Comparison of ENCODE assay signal across 22 cellular contexts in the genomic region with DNA sequence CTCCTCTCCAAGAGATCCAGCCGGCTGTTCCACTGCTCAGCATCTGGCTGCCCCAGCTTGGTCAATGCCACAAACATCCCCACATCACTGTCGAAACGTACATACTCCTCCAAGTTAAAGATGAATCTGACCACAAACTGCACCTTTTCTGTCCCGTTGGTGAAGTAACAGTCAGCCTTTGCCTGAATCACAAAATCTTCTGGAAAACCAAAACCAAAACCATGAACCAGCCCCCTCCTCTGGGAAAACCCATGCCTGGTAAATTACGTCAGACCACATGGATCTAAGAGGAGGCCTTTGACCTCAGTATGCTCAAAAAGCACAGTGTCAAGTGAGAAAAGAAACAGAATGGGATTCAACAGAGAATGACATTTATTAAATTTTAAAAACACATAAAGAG. TPM values are rescaled to one million over a fixed set of nuclear protein-coding genes. Genes with fewer than 3 reads are reported as not detected.
A peak's percentile ranks its signal among the peaks of the same experiment; 100 is the strongest.
DNase-seq lines count a peak whose midpoint lies in the region; ATAC-seq, FAIRE-seq and TF ChIP-seq lines count a peak whose summit lies in the region.
"Had no signal": no experiment of that assay in that cellular context is flagged by ENCODE, and none has a peak within 500 bp of the region (broad histone marks: within the 10 kb centered on the region; RNA-seq: fewer than 3 reads in every experiment).

No MANE protein-coding gene starts in this region.

- H3K4me2 ChIP-seq in GM12878 (ENCODE audit: control insufficient read depth, insufficient read depth), result peak overlapping the region; percentile 98

- peak overlapping the region; percentile 49 for H2AFZ ChIP-seq in GM12878 (ENCODE audit: control insufficient read depth, low read depth, low read length)

- no peaks in the 10 kb centered on the region for H3K36me3 Mint-ChIP-seq in MCF 10A (ENCODE audit: insufficient read depth, unreplicated experiment)
- no peaks in the 10 kb centered on the region for H3K36me3 Mint-ChIP-seq in CD4-positive, alpha-beta T cell (ENCODE audit: low read depth)

- POLR2A ChIA-PET in MCF 10A (lab: Yijun Ruan, JAX) (no interaction called here), GM12878 (lab: Charles Lee) (interaction anchor here (3.0 kb wide), 1 partner anchor 30 kb away, joined by 10 read pairs; no protein-coding TSS in a partner anchor)
- POLR2A ChIA-PET in CD4-positive, alpha-beta T cell (lab: Charles Lee), result no interaction called here

- no peaks in the 10 kb centered on the region for H3K27me3 Mint-ChIP-seq in MCF 10A (ENCODE audit: insufficient read depth, unreplicated experiment)
- H3K27me3 Mint-ChIP-seq in CD4-positive, alpha-beta T cell, result no peaks in the 10 kb centered on the region

- BruUV-seq in MCF 10A (replicated peaks; lab: Mats Ljungman, UMichigan) (no TSS peak), GM12878 (replicated peaks; lab: Mats Ljungman, UMichigan) (no TSS peak)

- no peaks in the 10 kb centered on the region for H3K9me3 Mint-ChIP-seq in MCF 10A (ENCODE audit: unreplicated experiment)
- H3K9me3 Mint-ChIP-seq in CD4-positive, alpha-beta T cell, result no peaks in the 10 kb centered on the region

- no peaks in the 10 kb centered on the region for H3K36me3 ChIP-seq in breast epithelium
- peaks cover 1 to 9% of the 10 kb centered on the region in 2 experiments; a peak in 3 of 4 replicates for H3K36me3 ChIP-seq in GM12878 (ENCODE audit: control insufficient read depth in 2 of 2, insufficient read depth in 2 of 2, low read length in 1 of 2)
- no peaks in the 10 kb centered on the region for H3K36me3 ChIP-seq in suprapubic skin
- H3K36me3 ChIP-seq: colonic mucosa, thoracic aorta had no signal

- WGBS in GM12878 (ENCODE audit: insufficient coverage, insufficient replicate concordance, low lambda C conversion rate, missing lambda C conversion rate), result 18% methylated on average over 5 of the region's 5 CpGs
- 80% methylated on average over 5 of the region's 5 CpGs for WGBS in suprapubic skin

- TF ChIP-seq RAD21 in GM12878 (IDR thresholded peaks at IDR 0.05; ENCODE audit: insufficient read depth, low read depth, low read length), result no peak

- H3K9ac ChIP-seq in GM12878 (ENCODE audit: control insufficient read depth, insufficient read depth, low read length), result peak overlapping the region; percentile 89

- peaks cover 22% of the 10 kb centered on the region for H3K79me2 ChIP-seq in GM12878 (ENCODE audit: control insufficient read depth, insufficient read depth, low read length)

- DNase-seq in breast epithelium (ENCODE audit: low spot score in 2 of 2) (no peak), MCF 10A (ENCODE audit: unreplicated experiment) (no peak), GM12878 (ENCODE audit: low read depth, low spot score) (no peak), kidney tubule cell (ENCODE audit: low spot score) (peak; percentile 21), suprapubic skin (ENCODE audit: low spot score in 2 of 2) (no peak), islet precursor cell (no peak), DMS53 treated with DMSO at 0.1 percent for 48 hours (lab: John Stamatoyannopoulos, UW; ENCODE audit: unreplicated experiment) (no peak)
- no peak for DNase-seq in CD4-positive, alpha-beta T cell
- DNase-seq: activated CD8-positive, alpha-beta memory T cell treated with anti-CD3 and anti-CD28 coated beads for 24 hours; amniotic stem cell; colonic mucosa; DMS53; H7; hypothalamus; left colon; NCI-H2029 treated with DMSO at 0.1 percent for 48 hours; NCI-H510A treated with DMSO at 0.1 percent for 48 hours; posterior cingulate gyrus had no signal

- no peak overlapping the region for H3K4me3 Mint-ChIP-seq in MCF 10A (ENCODE audit: unreplicated experiment)
- no peak overlapping the region for H3K4me3 Mint-ChIP-seq in CD4-positive, alpha-beta T cell

- TF ChIP-seq EP300 in GM12878 (IDR thresholded peaks at IDR 0.05; ENCODE audit: borderline replicate concordance in 1 of 2, control insufficient read depth in 1 of 2, low read depth in 2 of 2, low read length in 2 of 2) (0 out of 4 replicates have a peak, but pooled peaks of 1 of the 2 experiments have one; percentile 25), suprapubic skin (IDR thresholded peaks at IDR 0.05) (no peak)

- H3K9me3 ChIP-seq in breast epithelium, result no peaks in the 10 kb centered on the region
- no peaks in the 10 kb centered on the region for H3K9me3 ChIP-seq in GM12878 (replicated peaks; ENCODE audit: control insufficient read depth, insufficient read depth, low read length)
- H3K9me3 ChIP-seq in suprapubic skin, result no peaks in the 10 kb centered on the region
- no peaks in the 10 kb centered on the region for H3K9me3 ChIP-seq in CD4-positive, alpha-beta T cell (ENCODE audit: control insufficient read depth, low read length)
- H3K9me3 ChIP-seq: colonic mucosa, thoracic aorta had no signal

- H3K27ac ChIP-seq in breast epithelium (peak overlapping the region; percentile 82 to 86), GM12878 (ENCODE audit: control insufficient read depth, insufficient read depth) (peak overlapping the region; percentile 98), suprapubic skin (peak overlapping the region; percentile 14)
- H3K27ac ChIP-seq in CD4-positive, alpha-beta T cell (ENCODE audit: low read depth, low read length), result no peak overlapping the region
- H3K27ac ChIP-seq: 22Rv1, C4-2B, colonic mucosa, thoracic aorta had no signal

- H3K4me3 ChIP-seq in breast epithelium, result peak overlapping the region in 1 of 3 donors; percentile 7
- H3K4me3 ChIP-seq in GM12878, result peak overlapping the region; percentile 73
- H3K4me3 ChIP-seq in suprapubic skin, result peak overlapping the region; percentile 3
- H3K4me3 ChIP-seq: colonic mucosa, thoracic aorta had no signal

- no peaks in the 10 kb centered on the region for H3K27me3 ChIP-seq in breast epithelium
- H3K27me3 ChIP-seq in GM12878 (replicated peaks in 1 of 2; ENCODE audit: control insufficient read depth in 2 of 2, insufficient read depth in 2 of 2, low read length in 1 of 2), result no peaks in the 10 kb centered on the region
- H3K27me3 ChIP-seq in suprapubic skin, result no peaks in the 10 kb centered on the region
- no peaks in the 10 kb centered on the region for H3K27me3 ChIP-seq in CD4-positive, alpha-beta T cell (ENCODE audit: control insufficient read depth, insufficient read depth, low read length)
- H3K27me3 ChIP-seq: colonic mucosa had no signal

- RAD21 ChIA-PET in GM12878 (lab: Charles Lee; ENCODE audit: unreplicated experiment), result interaction anchor here (1.7 to 1.8 kb wide), 2 partner anchors 23 to 39 kb away, joined by 4 to 8 read pairs; partner anchors contain the start of genes PSMB9 and TAP2

- no peak for TF ChIP-seq CTCF in breast epithelium (IDR thresholded peaks at IDR 0.05)
- no peak for TF ChIP-seq CTCF in MCF 10A (IDR thresholded peaks at IDR 0.05; ENCODE audit: unreplicated experiment)
- TF ChIP-seq CTCF in GM12878 (IDR thresholded peaks at IDR 0.05 in 2 of 3, conservative IDR thresholded peaks at IDR 0.05 in 1 of 3; ENCODE audit: control insufficient read depth in 2 of 3, extremely low read depth in 1 of 3, insufficient read depth in 1 of 3, low read depth in 3 of 3, low read length in 3 of 3), result no peak
- no peak for TF ChIP-seq CTCF in suprapubic skin (IDR thresholded peaks at IDR 0.05)
- TF ChIP-seq CTCF in CD4-positive, alpha-beta T cell (IDR thresholded peaks at IDR 0.05), result no peak

- CTCF ChIA-PET in MCF 10A (lab: Yijun Ruan, JAX), result interaction anchor here (0.6 to 0.7 kb wide), 2 partner anchors 197 to 216 kb away, joined by 3 read pairs; no protein-coding TSS in a partner anchor
- CTCF ChIA-PET in GM12878 (lab: Yijun Ruan, JAX), result interaction anchor here (0.7 to 3.4 kb wide), 8 partner anchors 17 to 401 kb away, joined by 3 to 20 read pairs (median 3); partner anchors contain the start of gene TAP2
- CTCF ChIA-PET in CD4-positive, alpha-beta T cell (lab: Charles Lee), result no interaction called here

- no peak for TF ChIP-seq POLR2A in breast epithelium (IDR thresholded peaks at IDR 0.05)
- no peak for TF ChIP-seq POLR2A in GM12878 (IDR thresholded peaks at IDR 0.05; ENCODE audit: low read depth, low read length)
- TF ChIP-seq POLR2A in suprapubic skin (IDR thresholded peaks at IDR 0.05), result no peak

- ATAC-seq in GM12878, result peak; percentile 23
- ATAC-seq in CD4-positive, alpha-beta T cell (ENCODE audit: poor library complexity), result no peak
- ATAC-seq: left colon had no signal

- FAIRE-seq in GM12878 (lab: Jason Lieb, UNC), result no peak
- FAIRE-seq: HTR-8/SVneo had no signal

- H3K4me1 ChIP-seq in breast epithelium (peaks cover 0 to 8% of the 10 kb centered on the region in 2 donors), GM12878 (ENCODE audit: control insufficient read depth, insufficient read depth, low read length) (peaks cover 31% of the 10 kb centered on the region), suprapubic skin (peaks cover 30% of the 10 kb centered on the region)
- H3K4me1 ChIP-seq: colonic mucosa had no signal

- in situ Hi-C loops in GM12878 (cut with MboI), result no loop called here

- intact Hi-C loops in breast epithelium (cut with DNase I; ENCODE audit: low total_unique reads) (no loop called here), MCF 10A (cut with micrococcal nuclease) (no loop called here), GM12878 (cut with micrococcal nuclease; ENCODE audit: unreplicated experiment) (no loop called here)
- intact Hi-C loops in CD4-positive, alpha-beta T cell (cut with DNase I, micrococcal nuclease), result no loop called here

- SMC1A ChIA-PET in GM12878 (lab: Charles Lee; ENCODE audit: uncharacterized antibody, unreplicated experiment), result interaction anchor here (0.8 to 3.0 kb wide), 7 partner anchors 10 to 401 kb away, joined by 3 to 14 read pairs (median 4); partner anchors contain the start of gene TAP2

- H4K20me1 ChIP-seq in GM12878 (ENCODE audit: control insufficient read depth, insufficient read depth), result no peaks in the 10 kb centered on the region

- H3K27ac Mint-ChIP-seq in MCF 10A (ENCODE audit: low read depth, unreplicated experiment), result no peak overlapping the region
- H3K27ac Mint-ChIP-seq in CD4-positive, alpha-beta T cell, result no peak overlapping the region

- H3K4me1 Mint-ChIP-seq in MCF 10A (ENCODE audit: insufficient read depth, unreplicated experiment), result peaks cover 12% of the 10 kb centered on the region
- no peaks in the 10 kb centered on the region for H3K4me1 Mint-ChIP-seq in CD4-positive, alpha-beta T cell (ENCODE audit: low read depth)

RNA-seq across cellular contexts. Expression of gene HLA-DOB, which starts 1.7 kb away (rescaled TPM):
- total RNA-seq in breast epithelium (1 to 10 TPM in 2 of 3 donors, not detected in 1; 1.5 to 2.0 TPM), MCF 10A (2022) (0.56 and 0.79 TPM in 2 replicates), GM12878 (2014; rRNA removed) (38.4 and 43.5 TPM in 2 replicates), GM12878 (2014; rRNA removed; fragmentation: Illumina TruSeq; extraction: Trizol) (33.3 and 38.1 TPM in 2 replicates), GM12878 (2021) (30.3 and 31.5 TPM in 2 replicates), suprapubic skin (1 to 10 TPM; 1.6 to 5.1 (median 2.7) TPM)
- total RNA-seq in GM12878 (2013; cell fraction: nucleolus; rRNA removed), result 13.7 and 16.5 TPM in 2 replicates
- 62.1 TPM for polyA plus RNA-seq in GM12878 (2011; ENCODE audit: low read depth)
- polyA plus RNA-seq in GM12878 (2011; rRNA removed) (32.7 and 41.1 TPM in 2 replicates), GM12878 (2014; fragmentation: Illumina TruSeq; extraction: Trizol) (47.8 and 63.6 TPM in 2 replicates), GM12878 (2014; fragmentation: Nextera tagmentation; extraction: Ambion mirVana) (10 to 100 TPM; 75.6 to 79.1 TPM), GM12878 (2014; rRNA removed) (30.6 and 35.5 TPM in 2 replicates), GM12878 (2016; fragmentation: Nextera tagmentation; extraction: Ambion mirVana) (10 to 100 TPM; 27.4 to 29.6 TPM)
- polyA plus RNA-seq in GM12878 (2011; cell fraction: cytosol; rRNA removed), result 25.8 and 29.7 TPM in 2 replicates
- polyA plus RNA-seq in GM12878 (2011; cell fraction: nucleus; rRNA removed), result 55.6 and 69.1 TPM in 2 replicates
- 50.2 and 60.2 TPM in 2 replicates for polyA plus RNA-seq in GM12878 (2012)
- polyA minus RNA-seq in GM12878 (2011; rRNA and poly(A)+ RNA removed), result 13.2 and 15.1 TPM in 2 replicates
- 1.5 and 3.5 TPM in 2 replicates for polyA minus RNA-seq in GM12878 (2011; cell fraction: cytosol; rRNA and poly(A)+ RNA removed)
- polyA minus RNA-seq in GM12878 (2011; cell fraction: nucleus; rRNA and poly(A)+ RNA removed), result 8.5 and 10.1 TPM in 2 replicates
- total RNA-seq in CD4-positive, alpha-beta T cell, result 1 to 10 TPM; 2.9 to 3.2 TPM
- total RNA-seq: H7 had no signal

RNA-seq across cellular contexts. Expression of gene TAP2, which starts 23.4 kb away (rescaled TPM):
- total RNA-seq in breast epithelium (10 to 100 TPM in 1 of 3 donors, 1 to 10 TPM in 2; 7.7 to 18.0 (median 9.5) TPM), MCF 10A (2022) (43.3 and 61.2 TPM in 2 replicates), GM12878 (2014; rRNA removed) (58.1 and 60.3 TPM in 2 replicates), GM12878 (2014; rRNA removed; fragmentation: Illumina TruSeq; extraction: Trizol) (31.9 and 37.2 TPM in 2 replicates), GM12878 (2021) (77.2 and 87.3 TPM in 2 replicates), suprapubic skin (10 to 100 TPM; 17.7 to 20.8 (median 20.1) TPM)
- 57.5 and 70.6 TPM in 2 replicates for total RNA-seq in GM12878 (2013; cell fraction: nucleolus; rRNA removed)
- polyA plus RNA-seq in GM12878 (2011; ENCODE audit: low read depth), result 17.3 TPM
- polyA plus RNA-seq in GM12878 (2011; rRNA removed) (25.5 and 38.8 TPM in 2 replicates), GM12878 (2014; fragmentation: Illumina TruSeq; extraction: Trizol) (45.7 and 47.7 TPM in 2 replicates), GM12878 (2014; fragmentation: Nextera tagmentation; extraction: Ambion mirVana) (1 to 10 TPM; 5.3 to 6.7 TPM), GM12878 (2014; rRNA removed) (49.6 and 71.6 TPM in 2 replicates), GM12878 (2016; fragmentation: Nextera tagmentation; extraction: Ambion mirVana) (1 to 10 TPM; 8.3 to 9.0 TPM)
- 34.8 and 37.7 TPM in 2 replicates for polyA plus RNA-seq in GM12878 (2011; cell fraction: cytosol; rRNA removed)
- 129 and 147 TPM in 2 replicates for polyA plus RNA-seq in GM12878 (2011; cell fraction: nucleus; rRNA removed)
- polyA plus RNA-seq in GM12878 (2012), result 31.6 and 38.9 TPM in 2 replicates
- polyA minus RNA-seq in GM12878 (2011; rRNA and poly(A)+ RNA removed), result 36.8 and 38.2 TPM in 2 replicates
- polyA minus RNA-seq in GM12878 (2011; cell fraction: cytosol; rRNA and poly(A)+ RNA removed), result 9.1 and 12.2 TPM in 2 replicates
- 32.5 and 50.3 TPM in 2 replicates for polyA minus RNA-seq in GM12878 (2011; cell fraction: nucleus; rRNA and poly(A)+ RNA removed)
- total RNA-seq in CD4-positive, alpha-beta T cell, result 100 to 1,000 TPM; 165 to 171 TPM

RNA-seq across cellular contexts. Expression of gene PSMB8, which starts 28.7 kb away (rescaled TPM):
- 10 to 100 TPM; 36.0 to 47.3 (median 44.9) TPM for total RNA-seq in breast epithelium
- 34.1 and 47.3 TPM in 2 replicates for total RNA-seq in MCF 10A (2022)
- 49.6 and 50.1 TPM in 2 replicates for total RNA-seq in GM12878 (2013; cell fraction: nucleolus; rRNA removed)
- total RNA-seq in GM12878 (2014; rRNA removed), result 386 and 388 TPM in 2 replicates
- total RNA-seq in GM12878 (2014; rRNA removed; fragmentation: Illumina TruSeq; extraction: Trizol), result 311 and 327 TPM in 2 replicates
- total RNA-seq in GM12878 (2021), result 366 TPM in 2 replicates
- 129 TPM for polyA plus RNA-seq in GM12878 (2011; ENCODE audit: low read depth)
- polyA plus RNA-seq in GM12878 (2011; rRNA removed), result 321 and 384 TPM in 2 replicates
- polyA plus RNA-seq in GM12878 (2011; cell fraction: cytosol; rRNA removed), result 482 and 548 TPM in 2 replicates
- polyA plus RNA-seq in GM12878 (2011; cell fraction: nucleus; rRNA removed), result 310 and 330 TPM in 2 replicates
- 201 TPM in 2 replicates for polyA plus RNA-seq in GM12878 (2012)
- 272 and 304 TPM in 2 replicates for polyA plus RNA-seq in GM12878 (2014; fragmentation: Illumina TruSeq; extraction: Trizol)
- polyA plus RNA-seq in GM12878 (2014; fragmentation: Nextera tagmentation; extraction: Ambion mirVana), result 100 to 1,000 TPM; 353 to 557 TPM
- 374 and 411 TPM in 2 replicates for polyA plus RNA-seq in GM12878 (2014; rRNA removed)
- polyA plus RNA-seq in GM12878 (2016; fragmentation: Nextera tagmentation; extraction: Ambion mirVana), result 100 to 1,000 TPM; 495 to 538 TPM
- polyA minus RNA-seq in GM12878 (2011; rRNA and poly(A)+ RNA removed), result 253 and 255 TPM in 2 replicates
- 49.0 and 55.5 TPM in 2 replicates for polyA minus RNA-seq in GM12878 (2011; cell fraction: cytosol; rRNA and poly(A)+ RNA removed)
- polyA minus RNA-seq in GM12878 (2011; cell fraction: nucleus; rRNA and poly(A)+ RNA removed), result 48.2 and 65.3 TPM in 2 replicates
- 10 to 100 TPM; 43.6 to 62.7 (median 49.0) TPM for total RNA-seq in suprapubic skin
- total RNA-seq in CD4-positive, alpha-beta T cell, result 100 to 1,000 TPM; 120 to 121 TPM

RNA-seq across cellular contexts. Expression of gene TAP1, which starts 38.4 kb away (rescaled TPM):
- total RNA-seq in breast epithelium (10 to 100 TPM; 24.2 to 40.6 (median 28.7) TPM), MCF 10A (2022) (32.3 and 35.2 TPM in 2 replicates), GM12878 (2014; rRNA removed) (179 and 183 TPM in 2 replicates), GM12878 (2014; rRNA removed; fragmentation: Illumina TruSeq; extraction: Trizol) (103 and 108 TPM in 2 replicates), GM12878 (2021) (177 and 194 TPM in 2 replicates), suprapubic skin (100 to 1,000 TPM in 2 of 4 donors, 10 to 100 TPM in 2; 90.7 to 126 (median 101) TPM)
- 96.1 and 104 TPM in 2 replicates for total RNA-seq in GM12878 (2013; cell fraction: nucleolus; rRNA removed)
- polyA plus RNA-seq in GM12878 (2011; ENCODE audit: low read depth), result 87.7 TPM
- polyA plus RNA-seq in GM12878 (2011; rRNA removed) (136 and 198 TPM in 2 replicates), GM12878 (2014; fragmentation: Illumina TruSeq; extraction: Trizol) (107 and 126 TPM in 2 replicates), GM12878 (2014; fragmentation: Nextera tagmentation; extraction: Ambion mirVana) (10 to 100 TPM; 33.4 to 60.0 TPM), GM12878 (2014; rRNA removed) (160 and 161 TPM in 2 replicates), GM12878 (2016; fragmentation: Nextera tagmentation; extraction: Ambion mirVana) (100 to 1,000 TPM; 230 to 249 TPM)
- 194 and 208 TPM in 2 replicates for polyA plus RNA-seq in GM12878 (2011; cell fraction: cytosol; rRNA removed)
- 238 and 367 TPM in 2 replicates for polyA plus RNA-seq in GM12878 (2011; cell fraction: nucleus; rRNA removed)
- 170 and 179 TPM in 2 replicates for polyA plus RNA-seq in GM12878 (2012)
- polyA minus RNA-seq in GM12878 (2011; rRNA and poly(A)+ RNA removed), result 154 and 194 TPM in 2 replicates
- polyA minus RNA-seq in GM12878 (2011; cell fraction: cytosol; rRNA and poly(A)+ RNA removed), result 60.6 and 63.3 TPM in 2 replicates
- 62.0 and 67.4 TPM in 2 replicates for polyA minus RNA-seq in GM12878 (2011; cell fraction: nucleus; rRNA and poly(A)+ RNA removed)
- 10 to 100 TPM; 91.5 to 93.9 TPM for total RNA-seq in CD4-positive, alpha-beta T cell

RNA-seq across cellular contexts. Expression of gene PSMB9, which starts 38.9 kb away (rescaled TPM):
- total RNA-seq in breast epithelium (10 to 100 TPM; 16.8 to 25.9 (median 19.2) TPM), MCF 10A (2022) (3.5 and 4.4 TPM in 2 replicates), GM12878 (2014; rRNA removed) (251 and 255 TPM in 2 replicates), GM12878 (2014; rRNA removed; fragmentation: Illumina TruSeq; extraction: Trizol) (167 and 171 TPM in 2 replicates), GM12878 (2021) (237 and 271 TPM in 2 replicates), suprapubic skin (10 to 100 TPM; 12.6 to 35.8 (median 19.1) TPM)
- total RNA-seq in GM12878 (2013; cell fraction: nucleolus; rRNA removed), result 21.6 and 24.8 TPM in 2 replicates
- polyA plus RNA-seq in GM12878 (2011; ENCODE audit: low read depth), result 109 TPM
- polyA plus RNA-seq in GM12878 (2011; rRNA removed) (253 and 359 TPM in 2 replicates), GM12878 (2014; fragmentation: Illumina TruSeq; extraction: Trizol) (86.8 and 181 TPM in 2 replicates), GM12878 (2014; fragmentation: Nextera tagmentation; extraction: Ambion mirVana) (100 to 1,000 TPM; 202 to 299 TPM), GM12878 (2014; rRNA removed) (341 and 375 TPM in 2 replicates), GM12878 (2016; fragmentation: Nextera tagmentation; extraction: Ambion mirVana) (100 to 1,000 TPM; 483 to 517 TPM)
- 446 and 599 TPM in 2 replicates for polyA plus RNA-seq in GM12878 (2011; cell fraction: cytosol; rRNA removed)
- 215 and 228 TPM in 2 replicates for polyA plus RNA-seq in GM12878 (2011; cell fraction: nucleus; rRNA removed)
- 183 and 244 TPM in 2 replicates for polyA plus RNA-seq in GM12878 (2012)
- polyA minus RNA-seq in GM12878 (2011; rRNA and poly(A)+ RNA removed), result 185 and 260 TPM in 2 replicates
- 78.0 and 81.2 TPM in 2 replicates for polyA minus RNA-seq in GM12878 (2011; cell fraction: cytosol; rRNA and poly(A)+ RNA removed)
- polyA minus RNA-seq in GM12878 (2011; cell fraction: nucleus; rRNA and poly(A)+ RNA removed), result 34.8 and 51.7 TPM in 2 replicates
- total RNA-seq in CD4-positive, alpha-beta T cell, result 10 to 100 TPM; 37.2 to 38.4 TPM
- total RNA-seq: H7 had no signal
